ENCODE assay signal across 22 cellular contexts in the genomic region with DNA sequence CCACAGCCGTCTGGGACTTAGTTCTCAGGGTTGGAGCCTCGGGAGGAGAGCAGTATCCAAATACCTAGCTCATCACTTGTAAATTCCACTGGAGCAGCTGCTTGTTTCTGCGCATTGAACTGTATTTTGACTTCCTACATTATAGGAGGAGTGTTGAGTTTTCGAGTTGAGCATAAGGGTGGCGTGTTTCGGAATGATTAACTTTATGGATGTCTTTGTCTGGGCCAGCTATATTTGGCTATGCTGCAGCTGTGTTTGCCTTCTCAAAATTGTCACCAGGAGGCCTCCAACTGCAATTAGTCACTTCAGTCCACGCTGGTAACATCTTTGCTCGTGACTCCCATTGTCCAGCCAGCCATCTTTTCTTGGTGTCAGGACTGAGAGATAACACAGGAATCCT. TPM values are rescaled to one million over a fixed set of nuclear protein-coding genes. Genes with fewer than 3 reads are reported as not detected.
DNase-seq lines count a peak whose midpoint lies in the region; ATAC-seq and TF ChIP-seq lines count a peak whose summit lies in the region.
"Had no signal": no experiment of that assay in that cellular context is flagged by ENCODE, and none has a peak within 500 bp of the region (broad histone marks: within the 10 kb centered on the region; RNA-seq: fewer than 3 reads in every experiment).

No MANE protein-coding gene starts in this region.

- H2AK5ac ChIP-seq in H9 (ENCODE audit: insufficient read length, low read length) = no peak overlapping the region

- H3K27me3 ChIP-seq in H9 (ENCODE audit: insufficient read depth, low read length) (no peaks in the 10 kb centered on the region), SJCRH30 (no peaks in the 10 kb centered on the region)
- no peaks in the 10 kb centered on the region for H3K27me3 ChIP-seq in CD8-positive, alpha-beta T cell (ENCODE audit: insufficient read depth, low read length)
- H3K27me3 ChIP-seq: ovary, tibial artery had no signal

- H3K56ac ChIP-seq in H9 (ENCODE audit: insufficient read length, low read depth, low read length) = no peak overlapping the region

- DNase-seq in H9 = no peak
- DNase-seq in SJCRH30 = peak; percentile 63 to 83
- no peak for DNase-seq in left cardiac atrium
- no peak for DNase-seq in neural crest cell (ENCODE audit: low read depth, low spot score)
- no peak for DNase-seq in CD8-positive, alpha-beta T cell
- no peak for DNase-seq in NCI-H1092 treated with DMSO at 0.1 percent for 48 hours (lab: John Stamatoyannopoulos, UW)
- DNase-seq in CD14-positive monocyte (ENCODE audit: low spot score) = no peak
- DNase-seq: activated CD4-positive, alpha-beta T cell treated with anti-CD3 and anti-CD28 coated beads, Interleukin-2, amount 10 ng/mL, durations not matched to agents 7 days and 5 days; activated CD8-positive, alpha-beta memory T cell treated with anti-CD3 and anti-CD28 coated beads, Interleukin-2, amount 10 ng/mL, durations not matched to agents 7 days and 5 days; activated naive CD4-positive, alpha-beta T cell treated with anti-CD3 and anti-CD28 coated beads, Interleukin-2, amount 10 ng/mL, durations not matched to agents 7 days and 5 days; activated T-cell treated with anti-CD3 and anti-CD28 coated beads, Interleukin-2, amount 50 U/mL, for 72 hours; amniotic stem cell; CD4-positive, CD25-positive, alpha-beta regulatory T cell; DMS 273 treated with DMSO at 0.1 percent for 48 hours; naive thymus-derived CD8-positive, alpha-beta T cell; NCI-H524 treated with DMSO at 0.1 percent for 48 hours; ovary; stimulated activated naive CD8-positive, alpha-beta T cell treated with anti-CD3 and anti-CD28 coated beads, Interleukin-15, amount 100 ng/mL, for 72 hours; tibial artery had no signal

- H3K36me3 Mint-ChIP-seq in H9 (ENCODE audit: insufficient read depth in 1 of 3, low read depth in 3 of 3) (no peaks in the 10 kb centered on the region), neural crest cell (ENCODE audit: low read depth) (peaks cover 15% of the 10 kb centered on the region), CD14-positive monocyte (no peaks in the 10 kb centered on the region)
- no peaks in the 10 kb centered on the region for H3K36me3 Mint-ChIP-seq in CD8-positive, alpha-beta T cell
- H3K36me3 Mint-ChIP-seq: activated CD8-positive, alpha-beta memory T cell treated with anti-CD3 and anti-CD28 coated beads, Interleukin-2, amount 10 ng/mL, durations not matched to agents 7 days and 5 days; activated naive CD4-positive, alpha-beta T cell treated with anti-CD3 and anti-CD28 coated beads, Interleukin-2, amount 10 ng/mL, durations not matched to agents 7 days and 5 days; CD4-positive, CD25-positive, alpha-beta regulatory T cell; naive thymus-derived CD8-positive, alpha-beta T cell had no signal

- H3K27me3 Mint-ChIP-seq in H9 (ENCODE audit: low read depth) = no peaks in the 10 kb centered on the region
- no peaks in the 10 kb centered on the region for H3K27me3 Mint-ChIP-seq in neural crest cell (ENCODE audit: low read depth)
- H3K27me3 Mint-ChIP-seq in CD8-positive, alpha-beta T cell (ENCODE audit: low read depth) = peaks cover 25% of the 10 kb centered on the region
- peaks cover 18 to 30% (median 27%) of the 10 kb centered on the region in 3 donors for H3K27me3 Mint-ChIP-seq in CD14-positive monocyte (ENCODE audit: low read depth in 3 of 3)

- no peaks in the 10 kb centered on the region for H4K20me1 ChIP-seq in H9 (ENCODE audit: control insufficient read depth, insufficient read depth, insufficient read length)

- H2BK5ac ChIP-seq in H9 (ENCODE audit: insufficient read length, low read length) = no peak overlapping the region

- no peak overlapping the region for H3K4me2 ChIP-seq in H9 (ENCODE audit: insufficient read depth, insufficient read length, low read length)

- no peak overlapping the region; the same call in 1 of the 2 replicates for H3K4me3 ChIP-seq in SJCRH30
- no peak overlapping the region for H3K4me3 ChIP-seq in CD8-positive, alpha-beta T cell (ENCODE audit: low read depth, low read length)
- H3K4me3 ChIP-seq: ovary, SK-N-MC, tibial artery had no signal

- no peak overlapping the region for H3K27ac ChIP-seq in H9 (ENCODE audit: insufficient read length, low read depth, low read length)
- H3K27ac ChIP-seq in SJCRH30 = peak overlapping the region; percentile 80
- no peak overlapping the region for H3K27ac ChIP-seq in CD8-positive, alpha-beta T cell (ENCODE audit: low read depth, low read length)
- H3K27ac ChIP-seq: ovary, SK-N-MC, tibial artery, VCaP had no signal

- no peak overlapping the region for H3T11ph ChIP-seq in H9 (ENCODE audit: low read length)

- H3K9ac ChIP-seq in H9 (ENCODE audit: extremely low read depth, insufficient read length, low read length) = no peak overlapping the region

- peaks cover 36% of the 10 kb centered on the region for H3K36me3 ChIP-seq in SJCRH30
- no peaks in the 10 kb centered on the region for H3K36me3 ChIP-seq in CD8-positive, alpha-beta T cell (ENCODE audit: insufficient read depth, low read length)
- H3K36me3 ChIP-seq: ovary, tibial artery had no signal

- H3K79me2 ChIP-seq in H9 (ENCODE audit: insufficient read depth, low read length) = no peaks in the 10 kb centered on the region

- H3K4me3 Mint-ChIP-seq in H9 (no peak overlapping the region), neural crest cell (peak overlapping the region; percentile 17), CD14-positive monocyte (no peak overlapping the region)
- H3K4me3 Mint-ChIP-seq in CD8-positive, alpha-beta T cell = no peak overlapping the region
- H3K4me3 Mint-ChIP-seq: activated CD4-positive, alpha-beta T cell treated with anti-CD3 and anti-CD28 coated beads, Interleukin-2, amount 10 ng/mL, durations not matched to agents 7 days and 5 days; activated CD8-positive, alpha-beta memory T cell treated with anti-CD3 and anti-CD28 coated beads, Interleukin-2, amount 10 ng/mL, durations not matched to agents 7 days and 5 days; activated naive CD4-positive, alpha-beta T cell treated with anti-CD3 and anti-CD28 coated beads, Interleukin-2, amount 10 ng/mL, durations not matched to agents 7 days and 5 days; activated T-cell treated with anti-CD3 and anti-CD28 coated beads, Interleukin-2, amount 50 U/mL, for 72 hours; CD4-positive, CD25-positive, alpha-beta regulatory T cell; naive thymus-derived CD8-positive, alpha-beta T cell; stimulated activated naive CD8-positive, alpha-beta T cell treated with anti-CD3 and anti-CD28 coated beads, Interleukin-15, amount 100 ng/mL, for 72 hours had no signal

- no peak overlapping the region for H3K14ac ChIP-seq in H9 (ENCODE audit: insufficient read depth, low read length)

- H3K4me1 ChIP-seq in H9 (ENCODE audit: insufficient read depth, low read length) (no peaks in the 10 kb centered on the region), SJCRH30 (peaks cover 57% of the 10 kb centered on the region)
- no peaks in the 10 kb centered on the region for H3K4me1 ChIP-seq in CD8-positive, alpha-beta T cell (ENCODE audit: insufficient read depth, low read length)

- H4K91ac ChIP-seq in H9 (ENCODE audit: insufficient read length, low read depth, low read length) = no peak overlapping the region

- H3K9me3 ChIP-seq in H9 (ENCODE audit: control insufficient read depth, low read depth, low read length) (no peaks in the 10 kb centered on the region), SJCRH30 (replicated peaks) (no peaks in the 10 kb centered on the region)
- H3K9me3 ChIP-seq in CD8-positive, alpha-beta T cell (ENCODE audit: low read length) = no peaks in the 10 kb centered on the region
- H3K9me3 ChIP-seq: ovary, tibial artery had no signal

- H3K27ac Mint-ChIP-seq in H9 (no peak overlapping the region; a peak in 1 of 7 replicates), neural crest cell (ENCODE audit: unreplicated experiment) (no peak overlapping the region), CD14-positive monocyte (no peak overlapping the region)
- no peak overlapping the region for H3K27ac Mint-ChIP-seq in CD8-positive, alpha-beta T cell
- H3K27ac Mint-ChIP-seq: activated CD4-positive, alpha-beta T cell treated with anti-CD3 and anti-CD28 coated beads, Interleukin-2, amount 10 ng/mL, durations not matched to agents 7 days and 5 days; activated CD8-positive, alpha-beta memory T cell treated with anti-CD3 and anti-CD28 coated beads, Interleukin-2, amount 10 ng/mL, durations not matched to agents 7 days and 5 days; activated naive CD4-positive, alpha-beta T cell treated with anti-CD3 and anti-CD28 coated beads, Interleukin-2, amount 10 ng/mL, durations not matched to agents 7 days and 5 days; activated T-cell treated with anti-CD3 and anti-CD28 coated beads, Interleukin-2, amount 50 U/mL, for 72 hours; CD4-positive, CD25-positive, alpha-beta regulatory T cell; naive thymus-derived CD8-positive, alpha-beta T cell; stimulated activated naive CD8-positive, alpha-beta T cell treated with anti-CD3 and anti-CD28 coated beads, Interleukin-15, amount 100 ng/mL, for 72 hours had no signal

- no peak overlapping the region for H4K8ac ChIP-seq in H9 (replicated peaks; ENCODE audit: insufficient read length, low read depth, low read length)

- H3K4me1 Mint-ChIP-seq in H9 = peaks cover 26 to 29% of the 10 kb centered on the region in 2 experiments
- peaks cover 51% of the 10 kb centered on the region for H3K4me1 Mint-ChIP-seq in neural crest cell
- H3K4me1 Mint-ChIP-seq in CD8-positive, alpha-beta T cell (ENCODE audit: low read depth) = no peaks in the 10 kb centered on the region
- no peaks in the 10 kb centered on the region for H3K4me1 Mint-ChIP-seq in CD14-positive monocyte
- H3K4me1 Mint-ChIP-seq: activated CD4-positive, alpha-beta T cell treated with anti-CD3 and anti-CD28 coated beads, Interleukin-2, amount 10 ng/mL, durations not matched to agents 7 days and 5 days; activated CD8-positive, alpha-beta memory T cell treated with anti-CD3 and anti-CD28 coated beads, Interleukin-2, amount 10 ng/mL, durations not matched to agents 7 days and 5 days; activated naive CD4-positive, alpha-beta T cell treated with anti-CD3 and anti-CD28 coated beads, Interleukin-2, amount 10 ng/mL, durations not matched to agents 7 days and 5 days; CD4-positive, CD25-positive, alpha-beta regulatory T cell; naive thymus-derived CD8-positive, alpha-beta T cell; stimulated activated naive CD8-positive, alpha-beta T cell treated with anti-CD3 and anti-CD28 coated beads, Interleukin-15, amount 100 ng/mL, for 72 hours had no signal

- H2BK20ac ChIP-seq in H9 (ENCODE audit: low read depth, low read length, poor library complexity, severe bottlenecking) = no peak overlapping the region

- H3K18ac ChIP-seq in H9 (ENCODE audit: insufficient read length, low read depth, low read length) = no peak overlapping the region

- ATAC-seq in left cardiac atrium = peak; percentile 36 to 46
- ATAC-seq in CD8-positive, alpha-beta T cell = no peak
- no peak for ATAC-seq in HG03432 (IDR thresholded peaks at IDR 0.05; ENCODE audit: unreplicated experiment)
- ATAC-seq: activated CD8-positive, alpha-beta memory T cell treated with anti-CD3 and anti-CD28 coated beads, Interleukin-2, amount 10 ng/mL, durations not matched to agents 7 days and 5 days; activated T-cell treated with anti-CD3 and anti-CD28 coated beads, Interleukin-2, amount 50 U/mL, for 72 hours; naive thymus-derived CD8-positive, alpha-beta T cell; stimulated activated naive CD8-positive, alpha-beta T cell treated with anti-CD3 and anti-CD28 coated beads, Interleukin-15, amount 100 ng/mL, for 72 hours had no signal

- peak overlapping the region; percentile 23 for H2BK120ac ChIP-seq in H9 (ENCODE audit: low read depth, low read length, poor library complexity, severe bottlenecking)

- H4K5ac ChIP-seq in H9 (ENCODE audit: insufficient read length, low read depth, low read length) = no peak overlapping the region

- H2BK12ac ChIP-seq in H9 (ENCODE audit: insufficient read length, low read depth, low read length) = no peak overlapping the region

- intact Hi-C loops in left cardiac atrium (cut with DNase I) (no loop called here), CD14-positive monocyte (cut with micrococcal nuclease) (no loop called here)
- intact Hi-C loops in CD8-positive, alpha-beta T cell (cut with DNase I, micrococcal nuclease) = no loop called here

- H3K4ac ChIP-seq in H9 (ENCODE audit: low read depth, low read length) = no peak overlapping the region

- H3K23ac ChIP-seq in H9 (ENCODE audit: insufficient read length, low read depth, low read length) = no peak overlapping the region

- peaks cover 4% of the 10 kb centered on the region for H3K79me1 ChIP-seq in H9 (ENCODE audit: insufficient read depth, low read depth, low read length, poor library complexity, severe bottlenecking)

- no peak for TF ChIP-seq CTCF in H9 (conservative IDR thresholded peaks at IDR 0.05)
- TF ChIP-seq CTCF in neural crest cell (conservative IDR thresholded peaks at IDR 0.05) = no peak
- TF ChIP-seq CTCF in CD8-positive, alpha-beta T cell (IDR thresholded peaks at IDR 0.05) = no peak
- no peak for TF ChIP-seq CTCF in CD14-positive monocyte (IDR thresholded peaks at IDR 0.05)

- H2BK15ac ChIP-seq in H9 (ENCODE audit: low read depth, low read length) = no peak overlapping the region

- no peak overlapping the region for H2AFZ ChIP-seq in H9 (ENCODE audit: low read length)

- POLR2A ChIA-PET in CD8-positive, alpha-beta T cell (lab: Charles Lee) = no interaction called here

- CTCF ChIA-PET in CD8-positive, alpha-beta T cell (lab: Charles Lee) = no interaction called here

- H3K9me3 Mint-ChIP-seq in H9 = no peaks in the 10 kb centered on the region
- H3K9me3 Mint-ChIP-seq in neural crest cell = no peaks in the 10 kb centered on the region
- no peaks in the 10 kb centered on the region for H3K9me3 Mint-ChIP-seq in CD8-positive, alpha-beta T cell
- peaks cover 0 to 2% (median 0%) of the 10 kb centered on the region in 7 donors for H3K9me3 Mint-ChIP-seq in CD14-positive monocyte
- H3K9me3 Mint-ChIP-seq: activated CD4-positive, alpha-beta T cell treated with anti-CD3 and anti-CD28 coated beads, Interleukin-2, amount 10 ng/mL, durations not matched to agents 7 days and 5 days; activated naive CD4-positive, alpha-beta T cell treated with anti-CD3 and anti-CD28 coated beads, Interleukin-2, amount 10 ng/mL, durations not matched to agents 7 days and 5 days; activated T-cell treated with anti-CD3 and anti-CD28 coated beads, Interleukin-2, amount 50 U/mL, for 72 hours; naive thymus-derived CD8-positive, alpha-beta T cell; stimulated activated naive CD8-positive, alpha-beta T cell treated with anti-CD3 and anti-CD28 coated beads, Interleukin-15, amount 100 ng/mL, for 72 hours had no signal

- WGBS in H9 (ENCODE audit: extremely low coverage, insufficient read length, low lambda C conversion rate) = no CpG with 5 or more reads among the region's 8 CpGs

- no peaks in the 10 kb centered on the region for H3K23me2 ChIP-seq in H9 (ENCODE audit: insufficient read length, low read depth, low read length, poor library complexity, severe bottlenecking)

RNA-seq across cellular contexts. Expression of gene CELF2, which starts 9.1 kb away (rescaled TPM):
- total RNA-seq in H9 (2021) = 28.7 and 29.3 TPM in 2 replicates
- total RNA-seq in SJCRH30 (2014; rRNA removed; shearing (Covaris generic)) = 60.9 and 65.2 TPM in 2 replicates
- total RNA-seq in left cardiac atrium = 10 to 100 TPM; 68.4 to 72.5 TPM
- total RNA-seq in neural crest cell = 77.6 and 82.8 TPM in 2 replicates
- total RNA-seq in CD8-positive, alpha-beta T cell = 100 to 1,000 TPM; 127 to 130 TPM
- polyA plus RNA-seq in CD14-positive monocyte = 10 to 100 TPM; 53.5 to 80.5 TPM

Comparison
In these comparisons a context has a peak if more than half of its experiments do, and no peak if none do; other contexts are left out.
1. DNase-seq: peak in SJCRH30 (2 of 2); none in H9 (single experiment), left cardiac atrium (single experiment), neural crest cell (single experiment), CD8-positive, alpha-beta T cell (0 of 7), NCI-H1092 treated with DMSO at 0.1 percent for 48 hours (single experiment) and CD14-positive monocyte (single experiment).
2. ATAC-seq: peak in left cardiac atrium (2 of 2); none in CD8-positive, alpha-beta T cell (single experiment) and HG03432 (single experiment).